27 cellular contexts compared by ENCODE assay signal in the genomic region with DNA sequence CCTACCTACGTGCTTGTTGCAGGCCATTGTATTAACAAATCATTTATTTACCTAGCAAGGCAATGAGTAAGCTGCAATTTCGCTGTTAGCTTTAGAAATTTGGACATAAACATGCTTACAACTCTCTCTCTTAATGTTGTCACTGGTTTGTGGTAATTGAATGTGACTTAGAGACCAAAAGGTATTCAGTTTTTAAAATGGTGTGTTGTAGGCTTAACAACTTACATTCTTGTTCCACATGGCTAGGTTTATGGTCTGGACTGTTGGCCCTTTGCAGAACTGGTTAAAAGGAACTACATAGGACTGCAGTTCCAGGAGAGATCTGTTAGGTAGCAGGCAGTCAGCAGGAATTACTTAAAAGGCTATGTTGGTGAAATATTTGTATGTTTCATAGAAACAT. TPM values are rescaled to one million over a fixed set of nuclear protein-coding genes. Genes with fewer than 3 reads are reported as not detected.
"Had no signal": no experiment of that assay in that cellular context is flagged by ENCODE, and none has a peak within 500 bp of the region (broad histone marks: within the 10 kb centered on the region; RNA-seq: fewer than 3 reads in every experiment).

No MANE protein-coding gene starts in this region.

- H3K36me3 ChIP-seq: prostate gland, suprapubic skin, transverse colon, vagina had no signal

- H3K4me3 ChIP-seq: mucosa of descending colon, prostate gland, skin epidermis, suprapubic skin, transverse colon, vagina had no signal

- H3K9me3 ChIP-seq: mucosa of descending colon, prostate gland, suprapubic skin, transverse colon, vagina had no signal

- DNase-seq: activated CD4-positive, alpha-beta T cell treated with anti-CD3 and anti-CD28 coated beads, Interleukin-2, amount 10 ng/mL, durations not matched to agents 7 days and 5 days; activated CD8-positive, alpha-beta T cell treated with anti-CD3 and anti-CD28 coated beads, Interleukin-2, amount 10 ng/mL, durations not matched to agents 7 days and 5 days; activated naive CD4-positive, alpha-beta T cell treated with anti-CD3 and anti-CD28 coated beads for 36 hours; activated naive CD8-positive, alpha-beta T cell treated with anti-CD3 and anti-CD28 coated beads, Interleukin-2, amount 50 U/mL, for 24 hours; activated T-cell treated with anti-CD3 and anti-CD28 coated beads, Interleukin-2, amount 50 U/mL, for 4 hours; effector CD4-positive, alpha-beta T cell; hippocampal formation; islet precursor cell; left ventricle myocardium superior; mucosa of descending colon; naive B cell; right cardiac atrium; stimulated activated CD4-positive, alpha-beta T cell treated with anti-CD3 and anti-CD28 coated beads, Interleukin-15, amount 100 ng/mL, for 24 hours; stimulated activated CD4-positive, alpha-beta T cell treated with anti-CD3 and anti-CD28 coated beads, Interleukin-2, amount 100 ng/mL, for 48 hours; stimulated activated naive CD8-positive, alpha-beta T cell treated with anti-CD3 and anti-CD28 coated beads, Interleukin-15, amount 100 ng/mL, for 72 hours; T1000; transverse colon had no signal

- H3K27me3 ChIP-seq: suprapubic skin, transverse colon, vagina had no signal

- H3K27ac ChIP-seq: prostate gland, skin epidermis, suprapubic skin, transverse colon, vagina had no signal

- ATAC-seq: activated CD4-positive, CD25-positive, alpha-beta regulatory T cell treated with anti-CD3 and anti-CD28 coated beads, Interleukin-2, amount 50 U/mL, for 24 hours; activated CD8-positive, alpha-beta T cell treated with anti-CD3 and anti-CD28 coated beads, Interleukin-2, amount 10 ng/mL, durations not matched to agents 7 days and 5 days; activated naive CD8-positive, alpha-beta T cell treated with anti-CD3 and anti-CD28 coated beads, Interleukin-2, amount 50 U/mL, for 24 hours; activated T-cell treated with anti-CD3 and anti-CD28 coated beads, Interleukin-2, amount 50 U/mL, for 4 hours; esophagus mucosa; left ventricle myocardium superior; mucosa of descending colon; right cardiac atrium; stimulated activated naive CD8-positive, alpha-beta T cell treated with anti-CD3 and anti-CD28 coated beads, Interleukin-15, amount 100 ng/mL, for 72 hours had no signal

- H3K4me1 ChIP-seq: prostate gland, suprapubic skin, transverse colon, vagina had no signal

RNA-seq across cellular contexts. Expression of a gene that starts 10.3 kb away (rescaled TPM):
- total RNA-seq: activated CD4-positive, alpha-beta T cell treated with anti-CD3 and anti-CD28 coated beads, Interleukin-2, amount 10 ng/mL, durations not matched to agents 7 days and 5 days; activated CD8-positive, alpha-beta T cell treated with anti-CD3 and anti-CD28 coated beads, Interleukin-2, amount 10 ng/mL, durations not matched to agents 7 days and 5 days; activated naive CD4-positive, alpha-beta T cell treated with anti-CD3 and anti-CD28 coated beads for 36 hours; activated T-cell treated with anti-CD3 and anti-CD28 coated beads, Interleukin-2, amount 50 U/mL, for 4 hours; cerebellum; esophagus mucosa; left ventricle myocardium superior; mucosa of descending colon; neural crest cell; osteocyte; prostate gland; right cardiac atrium; suprapubic skin; T-helper 1 cell treated with Interleukin-12 subunit alpha and Interleukin-12 subunit beta and Interleukin-4 antibody, amounts not matched to agents 30 ng/mL and 1 ng/mL, for 36 hours; transverse colon; vagina had no signal
- polyA plus RNA-seq: right cardiac atrium had no signal

RNA-seq across cellular contexts. Expression of a gene that starts 20.0 kb away (rescaled TPM):
- total RNA-seq: activated CD4-positive, alpha-beta T cell treated with anti-CD3 and anti-CD28 coated beads, Interleukin-2, amount 10 ng/mL, durations not matched to agents 7 days and 5 days; activated CD8-positive, alpha-beta T cell treated with anti-CD3 and anti-CD28 coated beads, Interleukin-2, amount 10 ng/mL, durations not matched to agents 7 days and 5 days; activated naive CD4-positive, alpha-beta T cell treated with anti-CD3 and anti-CD28 coated beads for 36 hours; activated T-cell treated with anti-CD3 and anti-CD28 coated beads, Interleukin-2, amount 50 U/mL, for 4 hours; cerebellum; esophagus mucosa; left ventricle myocardium superior; mucosa of descending colon; neural crest cell; osteocyte; prostate gland; right cardiac atrium; suprapubic skin; T-helper 1 cell treated with Interleukin-12 subunit alpha and Interleukin-12 subunit beta and Interleukin-4 antibody, amounts not matched to agents 30 ng/mL and 1 ng/mL, for 36 hours; transverse colon; vagina had no signal
- polyA plus RNA-seq: right cardiac atrium had no signal
